In the genomic region with DNA sequence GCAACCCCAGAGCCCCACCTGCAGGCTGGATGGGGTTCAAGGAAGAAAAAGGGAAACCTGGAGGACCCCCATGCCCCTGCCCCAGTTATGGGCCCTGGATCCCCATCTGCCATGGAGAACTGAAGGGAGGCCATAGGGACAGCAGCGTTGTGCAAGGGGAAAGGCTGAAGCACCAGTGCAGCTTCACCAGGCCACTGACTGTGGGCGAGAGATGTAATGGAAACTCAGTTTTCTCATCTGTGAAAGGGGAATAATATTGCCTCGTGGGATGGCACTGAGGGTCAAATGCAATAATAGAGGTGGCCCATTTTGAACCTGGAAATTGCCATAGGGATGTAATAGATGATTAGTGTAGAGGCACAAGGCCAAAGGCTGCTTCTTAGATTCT, we compare ENCODE assay signal across 1 cellular context.
TF ChIP-seq lines count a peak whose summit lies in the region.

No MANE protein-coding gene starts in this region.

TF ChIP-seq in HepG2, 621 proteins besides CTCF, POLR2A, EP300 and RAD21 (continued from another document):
- TF ChIP-seq, protein P1, sequence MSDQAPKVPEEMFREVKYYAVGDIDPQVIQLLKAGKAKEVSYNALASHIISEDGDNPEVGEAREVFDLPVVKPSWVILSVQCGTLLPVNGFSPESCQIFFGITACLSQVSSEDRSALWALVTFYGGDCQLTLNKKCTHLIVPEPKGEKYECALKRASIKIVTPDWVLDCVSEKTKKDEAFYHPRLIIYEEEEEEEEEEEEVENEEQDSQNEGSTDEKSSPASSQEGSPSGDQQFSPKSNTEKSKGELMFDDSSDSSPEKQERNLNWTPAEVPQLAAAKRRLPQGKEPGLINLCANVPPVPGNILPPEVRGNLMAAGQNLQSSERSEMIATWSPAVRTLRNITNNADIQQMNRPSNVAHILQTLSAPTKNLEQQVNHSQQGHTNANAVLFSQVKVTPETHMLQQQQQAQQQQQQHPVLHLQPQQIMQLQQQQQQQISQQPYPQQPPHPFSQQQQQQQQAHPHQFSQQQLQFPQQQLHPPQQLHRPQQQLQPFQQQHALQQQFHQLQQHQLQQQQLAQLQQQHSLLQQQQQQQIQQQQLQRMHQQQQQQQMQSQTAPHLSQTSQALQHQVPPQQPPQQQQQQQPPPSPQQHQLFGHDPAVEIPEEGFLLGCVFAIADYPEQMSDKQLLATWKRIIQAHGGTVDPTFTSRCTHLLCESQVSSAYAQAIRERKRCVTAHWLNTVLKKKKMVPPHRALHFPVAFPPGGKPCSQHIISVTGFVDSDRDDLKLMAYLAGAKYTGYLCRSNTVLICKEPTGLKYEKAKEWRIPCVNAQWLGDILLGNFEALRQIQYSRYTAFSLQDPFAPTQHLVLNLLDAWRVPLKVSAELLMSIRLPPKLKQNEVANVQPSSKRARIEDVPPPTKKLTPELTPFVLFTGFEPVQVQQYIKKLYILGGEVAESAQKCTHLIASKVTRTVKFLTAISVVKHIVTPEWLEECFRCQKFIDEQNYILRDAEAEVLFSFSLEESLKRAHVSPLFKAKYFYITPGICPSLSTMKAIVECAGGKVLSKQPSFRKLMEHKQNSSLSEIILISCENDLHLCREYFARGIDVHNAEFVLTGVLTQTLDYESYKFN (CRISPR knock-in tag; conservative IDR thresholded peaks at IDR 0.05): no peak
- no peak for TF ChIP-seq NFYC (CRISPR knock-in tag; IDR thresholded peaks at IDR 0.05)
- TF ChIP-seq SRY (CRISPR knock-in tag; IDR thresholded peaks at IDR 0.05): no peak
- TF ChIP-seq, protein P2, sequence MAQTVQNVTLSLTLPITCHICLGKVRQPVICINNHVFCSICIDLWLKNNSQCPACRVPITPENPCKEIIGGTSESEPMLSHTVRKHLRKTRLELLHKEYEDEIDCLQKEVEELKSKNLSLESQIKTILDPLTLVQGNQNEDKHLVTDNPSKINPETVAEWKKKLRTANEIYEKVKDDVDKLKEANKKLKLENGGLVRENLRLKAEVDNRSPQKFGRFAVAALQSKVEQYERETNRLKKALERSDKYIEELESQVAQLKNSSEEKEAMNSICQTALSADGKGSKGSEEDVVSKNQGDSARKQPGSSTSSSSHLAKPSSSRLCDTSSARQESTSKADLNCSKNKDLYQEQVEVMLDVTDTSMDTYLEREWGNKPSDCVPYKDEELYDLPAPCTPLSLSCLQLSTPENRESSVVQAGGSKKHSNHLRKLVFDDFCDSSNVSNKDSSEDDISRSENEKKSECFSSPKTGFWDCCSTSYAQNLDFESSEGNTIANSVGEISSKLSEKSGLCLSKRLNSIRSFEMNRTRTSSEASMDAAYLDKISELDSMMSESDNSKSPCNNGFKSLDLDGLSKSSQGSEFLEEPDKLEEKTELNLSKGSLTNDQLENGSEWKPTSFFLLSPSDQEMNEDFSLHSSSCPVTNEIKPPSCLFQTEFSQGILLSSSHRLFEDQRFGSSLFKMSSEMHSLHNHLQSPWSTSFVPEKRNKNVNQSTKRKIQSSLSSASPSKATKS (CRISPR knock-in tag; IDR thresholded peaks at IDR 0.05): no peak
- no peak for TF ChIP-seq SALL2 (CRISPR knock-in tag; IDR thresholded peaks at IDR 0.05)
- TF ChIP-seq, protein P3, sequence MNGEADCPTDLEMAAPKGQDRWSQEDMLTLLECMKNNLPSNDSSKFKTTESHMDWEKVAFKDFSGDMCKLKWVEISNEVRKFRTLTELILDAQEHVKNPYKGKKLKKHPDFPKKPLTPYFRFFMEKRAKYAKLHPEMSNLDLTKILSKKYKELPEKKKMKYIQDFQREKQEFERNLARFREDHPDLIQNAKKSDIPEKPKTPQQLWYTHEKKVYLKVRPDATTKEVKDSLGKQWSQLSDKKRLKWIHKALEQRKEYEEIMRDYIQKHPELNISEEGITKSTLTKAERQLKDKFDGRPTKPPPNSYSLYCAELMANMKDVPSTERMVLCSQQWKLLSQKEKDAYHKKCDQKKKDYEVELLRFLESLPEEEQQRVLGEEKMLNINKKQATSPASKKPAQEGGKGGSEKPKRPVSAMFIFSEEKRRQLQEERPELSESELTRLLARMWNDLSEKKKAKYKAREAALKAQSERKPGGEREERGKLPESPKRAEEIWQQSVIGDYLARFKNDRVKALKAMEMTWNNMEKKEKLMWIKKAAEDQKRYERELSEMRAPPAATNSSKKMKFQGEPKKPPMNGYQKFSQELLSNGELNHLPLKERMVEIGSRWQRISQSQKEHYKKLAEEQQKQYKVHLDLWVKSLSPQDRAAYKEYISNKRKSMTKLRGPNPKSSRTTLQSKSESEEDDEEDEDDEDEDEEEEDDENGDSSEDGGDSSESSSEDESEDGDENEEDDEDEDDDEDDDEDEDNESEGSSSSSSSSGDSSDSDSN (CRISPR knock-in tag; IDR thresholded peaks at IDR 0.05): no peak
- TF ChIP-seq, protein P4, sequence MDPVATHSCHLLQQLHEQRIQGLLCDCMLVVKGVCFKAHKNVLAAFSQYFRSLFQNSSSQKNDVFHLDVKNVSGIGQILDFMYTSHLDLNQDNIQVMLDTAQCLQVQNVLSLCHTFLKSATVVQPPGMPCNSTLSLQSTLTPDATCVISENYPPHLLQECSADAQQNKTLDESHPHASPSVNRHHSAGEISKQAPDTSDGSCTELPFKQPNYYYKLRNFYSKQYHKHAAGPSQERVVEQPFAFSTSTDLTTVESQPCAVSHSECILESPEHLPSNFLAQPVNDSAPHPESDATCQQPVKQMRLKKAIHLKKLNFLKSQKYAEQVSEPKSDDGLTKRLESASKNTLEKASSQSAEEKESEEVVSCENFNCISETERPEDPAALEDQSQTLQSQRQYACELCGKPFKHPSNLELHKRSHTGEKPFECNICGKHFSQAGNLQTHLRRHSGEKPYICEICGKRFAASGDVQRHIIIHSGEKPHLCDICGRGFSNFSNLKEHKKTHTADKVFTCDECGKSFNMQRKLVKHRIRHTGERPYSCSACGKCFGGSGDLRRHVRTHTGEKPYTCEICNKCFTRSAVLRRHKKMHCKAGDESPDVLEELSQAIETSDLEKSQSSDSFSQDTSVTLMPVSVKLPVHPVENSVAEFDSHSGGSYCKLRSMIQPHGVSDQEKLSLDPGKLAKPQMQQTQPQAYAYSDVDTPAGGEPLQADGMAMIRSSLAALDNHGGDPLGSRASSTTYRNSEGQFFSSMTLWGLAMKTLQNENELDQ (CRISPR knock-in tag; IDR thresholded peaks at IDR 0.05; ENCODE audit: borderline replicate concordance): no peak
- TF ChIP-seq, protein P5, sequence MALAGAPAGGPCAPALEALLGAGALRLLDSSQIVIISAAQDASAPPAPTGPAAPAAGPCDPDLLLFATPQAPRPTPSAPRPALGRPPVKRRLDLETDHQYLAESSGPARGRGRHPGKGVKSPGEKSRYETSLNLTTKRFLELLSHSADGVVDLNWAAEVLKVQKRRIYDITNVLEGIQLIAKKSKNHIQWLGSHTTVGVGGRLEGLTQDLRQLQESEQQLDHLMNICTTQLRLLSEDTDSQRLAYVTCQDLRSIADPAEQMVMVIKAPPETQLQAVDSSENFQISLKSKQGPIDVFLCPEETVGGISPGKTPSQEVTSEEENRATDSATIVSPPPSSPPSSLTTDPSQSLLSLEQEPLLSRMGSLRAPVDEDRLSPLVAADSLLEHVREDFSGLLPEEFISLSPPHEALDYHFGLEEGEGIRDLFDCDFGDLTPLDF (CRISPR knock-in tag; IDR thresholded peaks at IDR 0.05): no peak
- TF ChIP-seq NCOA5 (CRISPR knock-in tag; IDR thresholded peaks at IDR 0.05): no peak
- no peak for TF ChIP-seq ZNF652 (CRISPR knock-in tag; IDR thresholded peaks at IDR 0.05; ENCODE audit: borderline replicate concordance, low read depth)
- TF ChIP-seq ZMYM3 (CRISPR knock-in tag; IDR thresholded peaks at IDR 0.05): peak; percentile 92
- TF ChIP-seq HOXD1 (CRISPR knock-in tag; IDR thresholded peaks at IDR 0.05): no peak
- no peak for TF ChIP-seq ZNF292 (CRISPR knock-in tag; IDR thresholded peaks at IDR 0.05; ENCODE audit: borderline replicate concordance, low read depth)
- no peak for TF ChIP-seq NFE2L2 (IDR thresholded peaks at IDR 0.05; ENCODE audit: low read length)
- TF ChIP-seq ZNF678 (CRISPR knock-in tag; IDR thresholded peaks at IDR 0.05): no peak
- TF ChIP-seq ZNF746 (CRISPR knock-in tag; IDR thresholded peaks at IDR 0.05): no peak
- TF ChIP-seq, protein P6, sequence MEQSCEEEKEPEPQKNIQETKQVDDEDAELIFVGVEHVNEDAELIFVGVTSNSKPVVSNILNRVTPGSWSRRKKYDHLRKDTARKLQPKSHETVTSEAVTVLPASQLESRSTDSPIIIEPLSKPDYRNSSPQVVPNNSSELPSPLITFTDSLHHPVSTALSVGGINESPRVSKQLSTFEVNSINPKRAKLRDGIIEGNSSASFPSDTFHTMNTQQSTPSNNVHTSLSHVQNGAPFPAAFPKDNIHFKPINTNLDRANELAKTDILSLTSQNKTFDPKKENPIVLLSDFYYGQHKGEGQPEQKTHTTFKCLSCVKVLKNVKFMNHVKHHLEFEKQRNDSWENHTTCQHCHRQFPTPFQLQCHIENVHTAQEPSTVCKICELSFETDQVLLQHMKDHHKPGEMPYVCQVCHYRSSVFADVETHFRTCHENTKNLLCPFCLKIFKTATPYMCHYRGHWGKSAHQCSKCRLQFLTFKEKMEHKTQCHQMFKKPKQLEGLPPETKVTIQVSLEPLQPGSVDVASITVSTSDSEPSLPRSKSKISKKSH (CRISPR knock-in tag; IDR thresholded peaks at IDR 0.05; ENCODE audit: borderline replicate concordance): peak; percentile 6; the same call in 1 of the 2 replicates
- TF ChIP-seq, protein P7, sequence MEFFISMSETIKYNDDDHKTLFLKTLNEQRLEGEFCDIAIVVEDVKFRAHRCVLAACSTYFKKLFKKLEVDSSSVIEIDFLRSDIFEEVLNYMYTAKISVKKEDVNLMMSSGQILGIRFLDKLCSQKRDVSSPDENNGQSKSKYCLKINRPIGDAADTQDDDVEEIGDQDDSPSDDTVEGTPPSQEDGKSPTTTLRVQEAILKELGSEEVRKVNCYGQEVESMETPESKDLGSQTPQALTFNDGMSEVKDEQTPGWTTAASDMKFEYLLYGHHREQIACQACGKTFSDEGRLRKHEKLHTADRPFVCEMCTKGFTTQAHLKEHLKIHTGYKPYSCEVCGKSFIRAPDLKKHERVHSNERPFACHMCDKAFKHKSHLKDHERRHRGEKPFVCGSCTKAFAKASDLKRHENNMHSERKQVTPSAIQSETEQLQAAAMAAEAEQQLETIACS (CRISPR knock-in tag; IDR thresholded peaks at IDR 0.05): no peak
